Comparison of ENCODE assay signal across 8 cellular contexts in genomic region chr12:120231316-120232011, GRCh38. TPM values are rescaled to one million over a fixed set of nuclear protein-coding genes. Genes with fewer than 3 reads are reported as not detected.
DNase-seq lines count a peak whose midpoint lies in the region; ATAC-seq and TF ChIP-seq lines count a peak whose summit lies in the region.

No MANE protein-coding gene starts in this region.

- peak overlapping the region; percentile 87 for H3K27ac Mint-ChIP-seq in T-helper 2 cell treated with Interferon-gamma antibody and Interleukin-4, amounts not matched to agents 5 μg/mL and 100 μg/mL, for 36 hours

- no peaks in the 10 kb centered on the region for H3K27me3 Mint-ChIP-seq in T-helper 2 cell treated with Interferon-gamma antibody and Interleukin-4, amounts not matched to agents 5 μg/mL and 100 μg/mL, for 36 hours (ENCODE audit: low read depth)

- no peak for TF ChIP-seq CTCF in GM20000 (IDR thresholded peaks at IDR 0.05; ENCODE audit: extremely low read depth, missing control alignments)

- H3K4me3 Mint-ChIP-seq in T-helper 2 cell treated with Interferon-gamma antibody and Interleukin-4, amounts not matched to agents 5 μg/mL and 100 μg/mL, for 36 hours: peak overlapping the region; percentile 80

- peaks cover 15% of the 10 kb centered on the region for H3K36me3 Mint-ChIP-seq in T-helper 2 cell treated with Interferon-gamma antibody and Interleukin-4, amounts not matched to agents 5 μg/mL and 100 μg/mL, for 36 hours (ENCODE audit: low read depth)

- intact Hi-C loops in Right ventricle myocardium inferior (cut with DNase I) (no loop called here), Right ventricle myocardium superior (cut with DNase I) (no loop called here)

- no peaks in the 10 kb centered on the region for H3K9me3 Mint-ChIP-seq in T-helper 2 cell treated with Interferon-gamma antibody and Interleukin-4, amounts not matched to agents 5 μg/mL and 100 μg/mL, for 36 hours

- peak overlapping the region; percentile 42 for H3K27ac ChIP-seq in angular gyrus (ENCODE audit: low read depth, low read length)

- peak; percentile 71 for DNase-seq in Right ventricle myocardium inferior (ENCODE audit: missing footprints)
- DNase-seq in Right ventricle myocardium superior: no peak
- DNase-seq in T-helper 2 cell treated with Interferon-gamma antibody and Interleukin-4, amounts not matched to agents 5 μg/mL and 100 μg/mL, for 36 hours (ENCODE audit: low spot score): peak; percentile 85
- DNase-seq in iPS DF 4.7 (ENCODE audit: extremely low read depth, low spot score): peak; percentile 92
- peak; percentile 79 for DNase-seq in stimulated activated CD4-positive, alpha-beta T cell treated with anti-CD3 and anti-CD28 coated beads, Interleukin-15, amount 100 ng/mL, for 48 hours (ENCODE audit: low read depth in 2 of 2)
- DNase-seq in GM20000 (ENCODE audit: low spot score): no peak

- H3K4me1 Mint-ChIP-seq in T-helper 2 cell treated with Interferon-gamma antibody and Interleukin-4, amounts not matched to agents 5 μg/mL and 100 μg/mL, for 36 hours (ENCODE audit: low read depth): peaks cover 77% of the 10 kb centered on the region

- no peak for ATAC-seq in Right ventricle myocardium inferior
- ATAC-seq in Right ventricle myocardium superior (ENCODE audit: poor library complexity): no peak
- ATAC-seq in HG03460 (IDR thresholded peaks at IDR 0.05; ENCODE audit: unreplicated experiment): no peak

RNA-seq across cellular contexts. Expression of gene RPLP0, which starts 30.6 kb away (rescaled TPM):
- total RNA-seq in Right ventricle myocardium inferior (892 TPM), Right ventricle myocardium superior (693 TPM)

RNA-seq across cellular contexts. Expression of gene PXN, which starts 34.1 kb away (rescaled TPM):
- 63.7 TPM for total RNA-seq in Right ventricle myocardium inferior
- total RNA-seq in Right ventricle myocardium superior: 47.1 TPM

RNA-seq across cellular contexts. Expression of gene GCN1, which starts 36.9 kb away (rescaled TPM):
- total RNA-seq in Right ventricle myocardium inferior: 35.7 TPM
- total RNA-seq in Right ventricle myocardium superior: 30.5 TPM

Comparison
In these comparisons a context has a peak if more than half of its experiments do, and no peak if none do; other contexts are left out.
1. DNase-seq: peak in Right ventricle myocardium inferior (single experiment), T-helper 2 cell treated with Interferon-gamma antibody and Interleukin-4, amounts not matched to agents 5 μg/mL and 100 μg/mL, for 36 hours (single experiment), iPS DF 4.7 (single experiment) and stimulated activated CD4-positive, alpha-beta T cell treated with anti-CD3 and anti-CD28 coated beads, Interleukin-15, amount 100 ng/mL, for 48 hours (2 of 2); none in Right ventricle myocardium superior (single experiment) and GM20000 (single experiment).